In genomic region chr5:120432861-120433260, GRCh38 we compare ENCODE assay signal across 35 cellular contexts. TPM values are rescaled to one million over a fixed set of nuclear protein-coding genes. Genes with fewer than 3 reads are reported as not detected.
"Had no signal": no experiment of that assay in that cellular context is flagged by ENCODE, and none has a peak within 500 bp of the region (broad histone marks: within the 10 kb centered on the region; RNA-seq: fewer than 3 reads in every experiment).

No MANE protein-coding gene starts in this region.

- H3K4me3 ChIP-seq: adrenal gland, body of pancreas, esophagus squamous epithelium, gastroesophageal sphincter had no signal

- H3K27ac ChIP-seq: adrenal gland, body of pancreas, esophagus squamous epithelium, gastroesophageal sphincter had no signal

- DNase-seq: activated CD4-positive, alpha-beta memory T cell treated with anti-CD3 and anti-CD28 coated beads for 36 hours; activated CD4-positive, alpha-beta T cell treated with anti-CD3 and anti-CD28 coated beads for 36 hours; activated CD4-positive, alpha-beta T cell treated with anti-CD3 and anti-CD28 coated beads, Interleukin-2, amount 10 ng/mL, durations not matched to agents 24 days and 14 days; activated CD4-positive, CD25-positive, alpha-beta regulatory T cell; activated CD4-positive, CD25-positive, alpha-beta regulatory T cell treated with anti-CD3 and anti-CD28 coated beads, Interleukin-2, amount 50 U/mL, for 72 hours; activated CD8-positive, alpha-beta memory T cell treated with anti-CD3 and anti-CD28 coated beads, Interleukin-2, amount 10 ng/mL, durations not matched to agents 7 days and 5 days; activated CD8-positive, alpha-beta memory T cell treated with anti-CD3 and anti-CD28 coated beads, Interleukin-2, amount 50 U/mL, for 4 hours; activated CD8-positive, alpha-beta T cell treated with anti-CD3 and anti-CD28 coated beads, Interleukin-2, amount 10 ng/mL, durations not matched to agents 7 days and 5 days; activated effector memory CD4-positive, alpha-beta T cell treated with anti-CD3 and anti-CD28 coated beads, Interleukin-2, amount 50 U/mL, for 16 hours; activated naive CD4-positive, alpha-beta T cell treated with anti-CD3 and anti-CD28 coated beads for 36 hours; activated naive CD8-positive, alpha-beta T cell treated with anti-CD3 and anti-CD28 coated beads for 36 hours; activated naive CD8-positive, alpha-beta T cell treated with anti-CD3 and anti-CD28 coated beads, Interleukin-2, amount 50 U/mL, for 24 hours; activated T-cell treated with anti-CD3 and anti-CD28 coated beads, Interleukin-2, amount 50 U/mL, for 1 hour; activated T-cell treated with anti-CD3 and anti-CD28 coated beads, Interleukin-2, amount 50 U/mL, for 48 hours; adrenal gland; amygdala; aorta; body of pancreas; caudate nucleus; cortex of kidney; dermis blood vessel endothelial cell; effector CD4-positive, alpha-beta T cell; effector memory CD8-positive, alpha-beta T cell; erythroblast; esophagus squamous epithelium; foreskin fibroblast; T-helper 1 cell; T-helper 17 cell; T1000 had no signal

- H3K27me3 Mint-ChIP-seq: activated CD4-positive, alpha-beta memory T cell treated with anti-CD3 and anti-CD28 coated beads for 36 hours; activated CD4-positive, alpha-beta T cell treated with anti-CD3 and anti-CD28 coated beads, Interleukin-2, amount 10 ng/mL, durations not matched to agents 24 days and 14 days; activated CD8-positive, alpha-beta memory T cell treated with anti-CD3 and anti-CD28 coated beads, Interleukin-2, amount 10 ng/mL, durations not matched to agents 7 days and 5 days; activated naive CD4-positive, alpha-beta T cell treated with anti-CD3 and anti-CD28 coated beads, Interleukin-2, amount 50 U/mL, for 24 hours; activated naive CD8-positive, alpha-beta T cell treated with anti-CD3 and anti-CD28 coated beads for 36 hours; activated naive CD8-positive, alpha-beta T cell treated with anti-CD3 and anti-CD28 coated beads, Interleukin-2, amount 50 U/mL, for 24 hours; effector memory CD8-positive, alpha-beta T cell; T-helper 17 cell had no signal

- H3K9me3 ChIP-seq: adrenal gland, body of pancreas had no signal

- H3K4me1 ChIP-seq: adrenal gland, body of pancreas, esophagus squamous epithelium, gastroesophageal sphincter had no signal

- H3K4me1 Mint-ChIP-seq: activated CD4-positive, alpha-beta T cell treated with anti-CD3 and anti-CD28 coated beads for 36 hours; activated CD4-positive, alpha-beta T cell treated with anti-CD3 and anti-CD28 coated beads, Interleukin-2, amount 10 ng/mL, durations not matched to agents 24 days and 14 days; activated CD8-positive, alpha-beta memory T cell treated with anti-CD3 and anti-CD28 coated beads, Interleukin-2, amount 10 ng/mL, durations not matched to agents 7 days and 5 days; activated naive CD4-positive, alpha-beta T cell treated with anti-CD3 and anti-CD28 coated beads, Interleukin-2, amount 50 U/mL, for 24 hours; activated naive CD8-positive, alpha-beta T cell treated with anti-CD3 and anti-CD28 coated beads for 36 hours; activated naive CD8-positive, alpha-beta T cell treated with anti-CD3 and anti-CD28 coated beads, Interleukin-2, amount 50 U/mL, for 24 hours; T-helper 17 cell had no signal

- H3K36me3 ChIP-seq: adrenal gland, esophagus squamous epithelium, gastroesophageal sphincter had no signal

- H3K4me3 Mint-ChIP-seq: activated CD4-positive, alpha-beta memory T cell treated with anti-CD3 and anti-CD28 coated beads for 36 hours; activated CD4-positive, alpha-beta T cell treated with anti-CD3 and anti-CD28 coated beads for 36 hours; activated CD4-positive, alpha-beta T cell treated with anti-CD3 and anti-CD28 coated beads, Interleukin-2, amount 10 ng/mL, durations not matched to agents 24 days and 14 days; activated CD8-positive, alpha-beta memory T cell treated with anti-CD3 and anti-CD28 coated beads, Interleukin-2, amount 10 ng/mL, durations not matched to agents 7 days and 5 days; activated CD8-positive, alpha-beta T cell treated with anti-CD3 and anti-CD28 coated beads, Interleukin-2, amount 10 ng/mL, durations not matched to agents 7 days and 5 days; activated naive CD4-positive, alpha-beta T cell treated with anti-CD3 and anti-CD28 coated beads for 36 hours; activated naive CD4-positive, alpha-beta T cell treated with anti-CD3 and anti-CD28 coated beads, Interleukin-2, amount 50 U/mL, for 24 hours; activated naive CD8-positive, alpha-beta T cell treated with anti-CD3 and anti-CD28 coated beads for 36 hours; activated naive CD8-positive, alpha-beta T cell treated with anti-CD3 and anti-CD28 coated beads, Interleukin-2, amount 50 U/mL, for 24 hours; activated T-helper 1 cell treated with anti-CD3 and anti-CD28 coated beads, Interleukin-12 subunit alpha, Interleukin-12 subunit beta, Interleukin-2, Interleukin-4 antibody, amounts not matched to agents 30 ng/mL and 10 ng/mL and 1 ng/mL, durations not matched to agents 14 hours and 24 hours and 36 hours; effector memory CD8-positive, alpha-beta T cell; T-helper 17 cell; T-helper 2 cell treated with Interferon-gamma antibody and Interleukin-4, amounts not matched to agents 5 μg/mL and 100 μg/mL, for 36 hours had no signal

- H3K27ac Mint-ChIP-seq: activated CD4-positive, alpha-beta memory T cell treated with anti-CD3 and anti-CD28 coated beads for 36 hours; activated CD4-positive, alpha-beta T cell treated with anti-CD3 and anti-CD28 coated beads for 36 hours; activated CD4-positive, alpha-beta T cell treated with anti-CD3 and anti-CD28 coated beads, Interleukin-2, amount 10 ng/mL, durations not matched to agents 24 days and 14 days; activated CD8-positive, alpha-beta memory T cell treated with anti-CD3 and anti-CD28 coated beads, Interleukin-2, amount 10 ng/mL, durations not matched to agents 7 days and 5 days; activated CD8-positive, alpha-beta T cell treated with anti-CD3 and anti-CD28 coated beads, Interleukin-2, amount 10 ng/mL, durations not matched to agents 7 days and 5 days; activated naive CD4-positive, alpha-beta T cell treated with anti-CD3 and anti-CD28 coated beads for 36 hours; activated naive CD4-positive, alpha-beta T cell treated with anti-CD3 and anti-CD28 coated beads, Interleukin-2, amount 50 U/mL, for 24 hours; activated naive CD8-positive, alpha-beta T cell treated with anti-CD3 and anti-CD28 coated beads for 36 hours; activated naive CD8-positive, alpha-beta T cell treated with anti-CD3 and anti-CD28 coated beads, Interleukin-2, amount 50 U/mL, for 24 hours; activated T-helper 1 cell treated with anti-CD3 and anti-CD28 coated beads, Interleukin-12 subunit alpha, Interleukin-12 subunit beta, Interleukin-2, Interleukin-4 antibody, amounts not matched to agents 30 ng/mL and 10 ng/mL and 1 ng/mL, durations not matched to agents 14 hours and 24 hours and 36 hours; activated T-helper 2 cell treated with anti-CD3 and anti-CD28 coated beads, Interferon-gamma antibody, Interleukin-2, Interleukin-4, amounts not matched to agents 10 μg/mL and 5 μg/mL and 100 μg/mL, durations not matched to agents 14 hours and 24 hours and 36 hours; effector memory CD8-positive, alpha-beta T cell; T-helper 17 cell; T-helper 2 cell treated with Interferon-gamma antibody and Interleukin-4, amounts not matched to agents 5 μg/mL and 100 μg/mL, for 36 hours had no signal

- H3K27me3 ChIP-seq: adrenal gland, body of pancreas, esophagus squamous epithelium, gastroesophageal sphincter had no signal

- H3K36me3 Mint-ChIP-seq: activated CD4-positive, alpha-beta memory T cell treated with anti-CD3 and anti-CD28 coated beads for 36 hours; activated CD8-positive, alpha-beta memory T cell treated with anti-CD3 and anti-CD28 coated beads, Interleukin-2, amount 10 ng/mL, durations not matched to agents 7 days and 5 days; activated naive CD4-positive, alpha-beta T cell treated with anti-CD3 and anti-CD28 coated beads, Interleukin-2, amount 50 U/mL, for 24 hours; activated naive CD8-positive, alpha-beta T cell treated with anti-CD3 and anti-CD28 coated beads for 36 hours had no signal

- ATAC-seq: activated CD4-positive, alpha-beta T cell treated with anti-CD3 and anti-CD28 coated beads for 36 hours; activated CD8-positive, alpha-beta memory T cell treated with anti-CD3 and anti-CD28 coated beads, Interleukin-2, amount 10 ng/mL, durations not matched to agents 7 days and 5 days; activated CD8-positive, alpha-beta T cell treated with anti-CD3 and anti-CD28 coated beads, Interleukin-2, amount 10 ng/mL, durations not matched to agents 7 days and 5 days; activated naive CD8-positive, alpha-beta T cell treated with anti-CD3 and anti-CD28 coated beads, Interleukin-2, amount 50 U/mL, for 24 hours; body of pancreas; effector memory CD8-positive, alpha-beta T cell; gastroesophageal sphincter; T-helper 17 cell had no signal

RNA-seq across cellular contexts. Expression of gene PRR16, which starts 31.2 kb away (rescaled TPM):
- total RNA-seq: activated CD4-positive, alpha-beta memory T cell treated with anti-CD3 and anti-CD28 coated beads for 36 hours; activated CD4-positive, alpha-beta T cell treated with anti-CD3 and anti-CD28 coated beads for 36 hours; activated CD4-positive, alpha-beta T cell treated with anti-CD3 and anti-CD28 coated beads, Interleukin-2, amount 10 ng/mL, durations not matched to agents 24 days and 14 days; activated CD8-positive, alpha-beta memory T cell treated with anti-CD3 and anti-CD28 coated beads for 36 hours; activated CD8-positive, alpha-beta memory T cell treated with anti-CD3 and anti-CD28 coated beads, Interleukin-2, amount 10 ng/mL, durations not matched to agents 7 days and 5 days; activated CD8-positive, alpha-beta T cell treated with anti-CD3 and anti-CD28 coated beads, Interleukin-2, amount 10 ng/mL, durations not matched to agents 7 days and 5 days; activated naive CD4-positive, alpha-beta T cell treated with anti-CD3 and anti-CD28 coated beads for 36 hours; activated naive CD8-positive, alpha-beta T cell treated with anti-CD3 and anti-CD28 coated beads for 36 hours; activated T-helper 1 cell treated with anti-CD3 and anti-CD28 coated beads, Interleukin-12 subunit alpha, Interleukin-12 subunit beta, Interleukin-2, Interleukin-4 antibody, amounts not matched to agents 30 ng/mL and 10 ng/mL and 1 ng/mL, durations not matched to agents 14 hours and 24 hours and 36 hours; activated T-helper 2 cell treated with anti-CD3 and anti-CD28 coated beads, Interferon-gamma antibody, Interleukin-2, Interleukin-4, amounts not matched to agents 10 μg/mL and 5 μg/mL and 100 μg/mL, durations not matched to agents 14 hours and 24 hours and 36 hours; dermis blood vessel endothelial cell; T-helper 17 cell had no signal
